Comparison of ENCODE assay signal across 12 cellular contexts in genomic region chr11:18994860-18995259, GRCh38. TPM values are rescaled to one million over a fixed set of nuclear protein-coding genes. Genes with fewer than 3 reads are reported as not detected.
"Had no signal": no experiment of that assay in that cellular context is flagged by ENCODE, and none has a peak within 500 bp of the region (broad histone marks: within the 10 kb centered on the region; RNA-seq: fewer than 3 reads in every experiment).

No MANE protein-coding gene starts in this region.

- H3K4me3 ChIP-seq: GM23248, GM23338, HAP-1 had no signal

- H3K36me3 ChIP-seq: HAP-1 had no signal

- H3K27ac ChIP-seq: GM23248 had no signal

- ATAC-seq: GM23338, HCT116 had no signal

- H3K4me3 Mint-ChIP-seq: GM23338, H9, HFFc6 had no signal

- H2AFZ ChIP-seq: GM23248, GM23338 had no signal

- H3K4me1 Mint-ChIP-seq: GM23338 had no signal

- H3K9me3 ChIP-seq: HAP-1 had no signal

- DNase-seq: GM23248, GOT3, H7, H9, HCEC 1CT, HFFc6 had no signal

- H3K4me2 ChIP-seq: GM23338 had no signal

- H3K27ac Mint-ChIP-seq: GM23338, H9, HFFc6 had no signal

- H3K9me3 Mint-ChIP-seq: GM23338, HFFc6 had no signal

- H3K4me1 ChIP-seq: HAP-1 had no signal

- H3K9ac ChIP-seq: GM23248 had no signal

- FAIRE-seq: H1, H54 had no signal

RNA-seq across cellular contexts. Expression of gene MRGPRX1, which starts 55.6 kb away (rescaled TPM):
- total RNA-seq: GM23248, GM23338, H1, H4, H7, H9, HFFc6 had no signal
- polyA plus RNA-seq: GM23248, GM23338, H1 had no signal
